ENCODE assay signal across 1 cellular context in the genomic region with DNA sequence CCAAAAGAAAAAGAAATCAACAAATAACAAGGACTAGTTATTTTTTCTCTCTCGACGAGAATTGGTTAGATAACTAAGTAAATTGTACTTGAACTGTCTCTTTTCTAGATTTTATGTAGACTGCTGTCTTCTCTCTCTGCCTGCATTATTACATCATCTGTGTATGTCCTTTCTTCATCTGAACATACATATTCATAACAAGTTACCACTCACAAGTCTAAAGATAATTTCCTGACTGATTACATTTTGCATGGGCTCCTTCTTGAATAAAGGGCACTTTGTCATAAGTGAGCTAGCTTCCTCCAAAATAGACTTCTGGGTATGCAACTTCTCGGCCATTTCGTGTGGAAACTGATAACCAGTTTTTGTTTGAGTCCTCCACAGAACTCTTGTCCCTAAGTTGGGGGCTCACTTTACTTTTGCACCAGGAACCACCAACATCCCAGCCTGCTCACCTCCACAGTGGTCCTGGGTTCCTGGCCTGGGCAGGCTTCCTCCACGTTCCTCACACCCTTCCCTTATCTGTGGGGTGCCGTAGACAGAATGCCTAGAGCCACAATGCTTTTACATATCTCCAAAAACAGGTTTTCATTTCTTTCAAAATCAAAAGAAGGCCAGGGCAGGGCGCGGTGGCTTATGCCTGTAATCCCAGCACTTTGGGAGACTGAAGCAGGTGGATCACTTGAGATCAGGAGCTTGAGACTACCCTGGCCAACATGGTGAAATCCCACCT.
TF ChIP-seq lines count a peak whose summit lies in the region.

No MANE protein-coding gene starts in this region.

TF ChIP-seq in WTC11, 78 proteins besides CTCF, POLR2A, EP300 and RAD21 (continued from another document):
- TF ChIP-seq, protein P1, sequence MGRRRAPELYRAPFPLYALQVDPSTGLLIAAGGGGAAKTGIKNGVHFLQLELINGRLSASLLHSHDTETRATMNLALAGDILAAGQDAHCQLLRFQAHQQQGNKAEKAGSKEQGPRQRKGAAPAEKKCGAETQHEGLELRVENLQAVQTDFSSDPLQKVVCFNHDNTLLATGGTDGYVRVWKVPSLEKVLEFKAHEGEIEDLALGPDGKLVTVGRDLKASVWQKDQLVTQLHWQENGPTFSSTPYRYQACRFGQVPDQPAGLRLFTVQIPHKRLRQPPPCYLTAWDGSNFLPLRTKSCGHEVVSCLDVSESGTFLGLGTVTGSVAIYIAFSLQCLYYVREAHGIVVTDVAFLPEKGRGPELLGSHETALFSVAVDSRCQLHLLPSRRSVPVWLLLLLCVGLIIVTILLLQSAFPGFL (CRISPR knock-in tag; IDR thresholded peaks at IDR 0.05; ENCODE audit: borderline replicate concordance) = no peak
- no peak for TF ChIP-seq GABPB1 (CRISPR knock-in tag; IDR thresholded peaks at IDR 0.05)
TF ChIP-seq in WTC11: peak in this region for 0.
